21 cellular contexts compared by ENCODE assay signal in genomic region chr11:76158394-76159302, GRCh38.
"Had no signal": no experiment of that assay in that cellular context is flagged by ENCODE, and none has a peak within 500 bp of the region (broad histone marks: within the 10 kb centered on the region; RNA-seq: fewer than 3 reads in every experiment).

No MANE protein-coding gene starts in this region.

- H3K4me3 ChIP-seq: left lung, lung, mucosa of descending colon, pancreas, psoas muscle, skin epidermis, suprapubic skin, thoracic aorta, tibial artery, uterus had no signal

- ATAC-seq: left colon; left lung; mucosa of descending colon; naive thymus-derived CD4-positive, alpha-beta T cell; natural killer cell treated with Interleukin-12 subunit alpha and Interleukin-12 subunit beta and Interleukin-15 and Interleukin-18, amount 100 ng/mL, for 72 hours; pancreas; sciatic nerve; stimulated activated effector memory CD8-positive, alpha-beta T cell treated with anti-CD3 and anti-CD28 coated beads, Interleukin-12 subunit alpha, Interleukin-12 subunit beta, amount 100 ng/mL, for 72 hours had no signal

- DNase-seq: hypothalamus; left colon; midbrain; naive thymus-derived CD4-positive, alpha-beta T cell; psoas muscle; stimulated activated CD4-positive, alpha-beta T cell treated with anti-CD3 and anti-CD28 coated beads, Interleukin-4, amount 100 ng/mL, for 24 hours; stimulated activated naive CD4-positive, alpha-beta T cell; uterus had no signal

- H3K36me3 ChIP-seq: left lung, pancreas, suprapubic skin, thoracic aorta, tibial artery, uterus had no signal

- H3K9me3 ChIP-seq: left lung, mucosa of descending colon, pancreas, psoas muscle, suprapubic skin, thoracic aorta, tibial artery, uterus had no signal

- H3K27ac ChIP-seq: left lung, pancreas, psoas muscle, skin epidermis, suprapubic skin, thoracic aorta, tibial artery, uterus had no signal

- FAIRE-seq: islet of Langerhans, kidney, pancreas had no signal

- H3K27me3 ChIP-seq: left lung, pancreas, suprapubic skin, uterus had no signal

- H3K4me1 ChIP-seq: left lung, pancreas, uterus had no signal
